Comparison of ENCODE assay signal across 17 cellular contexts in the genomic region with DNA sequence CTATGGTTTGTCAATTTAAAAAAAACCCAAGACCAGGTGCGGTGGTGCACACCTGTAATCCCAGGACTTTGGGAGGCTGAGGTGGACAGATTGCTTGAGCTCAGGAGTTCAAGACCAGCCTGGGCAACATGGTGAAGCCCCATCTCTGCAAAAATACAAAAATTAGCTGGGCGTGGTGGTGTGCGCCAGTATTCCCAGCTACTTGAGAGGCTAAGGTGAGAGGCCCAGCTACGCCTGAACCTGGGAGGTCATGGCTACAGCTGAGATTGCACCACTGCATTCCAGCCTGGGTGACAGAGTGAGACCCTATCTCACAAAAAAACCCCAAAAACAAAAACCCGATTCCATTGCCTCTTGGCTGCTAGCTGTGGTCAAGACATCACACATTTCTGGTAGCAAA. TPM values are rescaled to one million over a fixed set of nuclear protein-coding genes. Genes with fewer than 3 reads are reported as not detected.
"Had no signal": no experiment of that assay in that cellular context is flagged by ENCODE, and none has a peak within 500 bp of the region (broad histone marks: within the 10 kb centered on the region; RNA-seq: fewer than 3 reads in every experiment).

No MANE protein-coding gene starts in this region.

RNA-seq across cellular contexts. Expression of a gene that starts 48.6 kb away (rescaled TPM):
- total RNA-seq: activated CD4-positive, alpha-beta T cell treated with anti-CD3 and anti-CD28 coated beads, Interleukin-2, amount 10 ng/mL, durations not matched to agents 24 days and 14 days; activated CD8-positive, alpha-beta memory T cell treated with anti-CD3 and anti-CD28 coated beads, Interleukin-2, amount 10 ng/mL, durations not matched to agents 7 days and 5 days; activated CD8-positive, alpha-beta T cell treated with anti-CD3 and anti-CD28 coated beads for 36 hours; cardiac muscle cell; cerebellum; esophagus mucosa; gastrocnemius medialis; left ventricle myocardium superior; mononuclear cell; myocyte; occipital lobe; right lobe of liver; subcutaneous adipose tissue; T-helper 2 cell treated with Interferon-gamma antibody and Interleukin-4, amounts not matched to agents 100 ng/mL and 5 ng/mL, for 36 hours; thyroid gland; urinary bladder had no signal
- polyA plus RNA-seq: cardiac muscle cell, small intestine, urinary bladder had no signal
